Comparison of ENCODE assay signal across 25 cellular contexts in the genomic region with DNA sequence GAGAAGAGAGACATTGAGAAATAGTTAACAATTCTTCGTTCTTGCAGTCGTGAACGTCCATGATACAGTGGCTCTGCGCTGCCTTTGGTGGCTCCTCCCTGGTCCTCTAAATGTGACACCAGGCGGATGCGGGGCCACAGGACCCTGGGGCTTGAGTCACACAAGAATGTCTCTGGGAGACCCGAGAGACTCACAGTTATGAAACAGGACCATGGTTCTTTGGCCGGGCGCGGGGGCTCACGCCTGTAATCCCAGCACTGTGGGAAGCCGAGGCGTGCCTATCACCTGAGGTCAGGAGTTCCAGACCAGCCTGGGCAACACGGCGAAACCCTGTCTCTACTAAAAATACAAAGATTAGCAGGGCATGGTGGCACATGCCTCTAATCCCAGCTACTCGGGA. TPM values are rescaled to one million over a fixed set of nuclear protein-coding genes. Genes with fewer than 3 reads are reported as not detected.
DNase-seq lines count a peak whose midpoint lies in the region; ATAC-seq and TF ChIP-seq lines count a peak whose summit lies in the region.
"Had no signal": no experiment of that assay in that cellular context is flagged by ENCODE, and none has a peak within 500 bp of the region (broad histone marks: within the 10 kb centered on the region; RNA-seq: fewer than 3 reads in every experiment).

No MANE protein-coding gene starts in this region.

- no peak for TF ChIP-seq POLR2A in Peyer's patch (IDR thresholded peaks at IDR 0.05)
- no peak for TF ChIP-seq POLR2A in transverse colon (IDR thresholded peaks at IDR 0.05)

- H3K4me3 ChIP-seq in left ventricle myocardium inferior = no peak overlapping the region
- no peak overlapping the region for H3K4me3 ChIP-seq in Peyer's patch
- H3K4me3 ChIP-seq in transverse colon = no peak overlapping the region
- H3K4me3 ChIP-seq: heart right ventricle, SK-N-MC, tibial nerve had no signal

- H3K9me3 ChIP-seq in left ventricle myocardium inferior (replicated peaks) (no peaks in the 10 kb centered on the region), Peyer's patch (no peaks in the 10 kb centered on the region), transverse colon (no peaks in the 10 kb centered on the region)
- H3K9me3 ChIP-seq: heart right ventricle, tibial nerve had no signal

- in situ Hi-C loops in transverse colon (cut with MboI; ENCODE audit: low pct_ligation_motif_present in 1 of 4, low pct_unique_long_range_greater_than_20kb in 1 of 4, low sequenced_read_pairs in 3 of 4) = no loop called here

- intact Hi-C loops in left ventricle myocardium inferior (cut with micrococcal nuclease) (no loop called here), left cardiac atrium (cut with DNase I) (no loop called here), transverse colon (cut with DNase I; ENCODE audit: low total_unique reads) (no loop called here)

- no peak overlapping the region for H3K27ac ChIP-seq in left ventricle myocardium inferior (replicated peaks)
- H3K27ac ChIP-seq in Peyer's patch = no peak overlapping the region
- no peak overlapping the region for H3K27ac ChIP-seq in transverse colon
- H3K27ac ChIP-seq: brain microvascular endothelial cell, dorsolateral prefrontal cortex, heart right ventricle, RWPE1, SK-N-MC, tibial nerve had no signal

- no peaks in the 10 kb centered on the region for H3K36me3 ChIP-seq in left ventricle myocardium inferior
- no peaks in the 10 kb centered on the region for H3K36me3 ChIP-seq in Peyer's patch
- H3K36me3 ChIP-seq in transverse colon = no peaks in the 10 kb centered on the region
- H3K36me3 ChIP-seq: brain microvascular endothelial cell, heart right ventricle, tibial nerve had no signal

- H3K27me3 ChIP-seq in left ventricle myocardium inferior (ENCODE audit: low read depth) (peaks cover 16% of the 10 kb centered on the region), Peyer's patch (no peaks in the 10 kb centered on the region), transverse colon (peaks cover 31% of the 10 kb centered on the region)

- TF ChIP-seq EP300 in transverse colon (IDR thresholded peaks at IDR 0.05; ENCODE audit: low read depth) = no peak

- ATAC-seq in left cardiac atrium (no peak), HG03520 (IDR thresholded peaks at IDR 0.05; ENCODE audit: unreplicated experiment) (no peak)
- ATAC-seq: activated naive CD4-positive, alpha-beta T cell treated with anti-CD3 and anti-CD28 coated beads, Interleukin-2, amount 50 U/mL, for 72 hours; heart right ventricle; T-helper 17 cell had no signal

- DNase-seq in left ventricle myocardium inferior (peak; percentile 9), left cardiac atrium (no peak), Peyer's patch (peak in 2 of 3 donors; percentile 34 to 40), mesenteric fat pad (ENCODE audit: low spot score) (peak; percentile 86), transverse colon (peak; percentile 3), NCI-H2081 (lab: John Stamatoyannopoulos, UW) (no peak), islet precursor cell (no peak)
- DNase-seq: activated CD4-positive, alpha-beta memory T cell treated with anti-CD3 and anti-CD28 coated beads, Interleukin-2, amount 10 ng/mL, durations not matched to agents 7 days and 5 days; activated CD4-positive, alpha-beta T cell treated with anti-CD3 and anti-CD28 coated beads for 1 hour; amygdala; brain microvascular endothelial cell; DMS 273 treated with DMSO at 0.1 percent for 48 hours; foreskin melanocyte; NCI-H1417 treated with DMSO at 0.1 percent for 48 hours; NCI-H2029 treated with DMSO at 0.1 percent for 48 hours; NCI-H446 treated with DMSO at 0.1 percent for 48 hours; stimulated activated CD4-positive, alpha-beta T cell treated with anti-CD3 and anti-CD28 coated beads, Interleukin-4, amount 100 ng/mL, for 24 hours; T-helper 17 cell had no signal

- WGBS in transverse colon (ENCODE audit: low coverage in 1 of 2), 2 donors = 56 to 77% methylated on average over 4 to 16 of the region's 16 CpGs

- TF ChIP-seq CTCF in left ventricle myocardium inferior (IDR thresholded peaks at IDR 0.05; ENCODE audit: borderline replicate concordance) = no peak
- no peak for TF ChIP-seq CTCF in Peyer's patch (IDR thresholded peaks at IDR 0.05)
- no peak for TF ChIP-seq CTCF in transverse colon (IDR thresholded peaks at IDR 0.05)

- H3K4me1 ChIP-seq in left ventricle myocardium inferior (peaks cover 10% of the 10 kb centered on the region), Peyer's patch (no peaks in the 10 kb centered on the region), transverse colon (peaks cover 0 to 8% (median 2%) of the 10 kb centered on the region in 4 donors)

RNA-seq across cellular contexts. Expression of a gene that starts 0.8 kb away (rescaled TPM):
- total RNA-seq in left ventricle myocardium inferior = 18.7 TPM
- total RNA-seq in left cardiac atrium = 10 to 100 TPM; 31.1 to 36.7 TPM
- total RNA-seq in Peyer's patch = 10 to 100 TPM in 3 of 4 donors, 1 to 10 TPM in 1; 7.7 to 82.5 (median 29.6) TPM
- 11.0 TPM for total RNA-seq in mesenteric fat pad
- total RNA-seq in transverse colon = 10 to 100 TPM in 2 of 4 donors, 1 to 10 TPM in 2; 1.2 to 15.0 (median 10.6) TPM

RNA-seq across cellular contexts. Expression of a gene that starts 41.0 kb away (rescaled TPM):
- 23.6 TPM for total RNA-seq in left ventricle myocardium inferior
- total RNA-seq in left cardiac atrium = 10 to 100 TPM; 26.8 to 39.3 TPM
- total RNA-seq in Peyer's patch = 10 to 100 TPM; 36.4 to 90.8 (median 65.4) TPM
- total RNA-seq in mesenteric fat pad = 38.2 TPM
- 10 to 100 TPM; 29.6 to 91.3 (median 37.9) TPM for total RNA-seq in transverse colon

RNA-seq across cellular contexts. Expression of a gene that starts 41.1 kb away (rescaled TPM):
- total RNA-seq in left ventricle myocardium inferior (0.44 TPM), left cardiac atrium (1 to 10 TPM in 1 of 2 donors, under 1 TPM in 1; 0.88 to 1.1 TPM), Peyer's patch (1 to 10 TPM; 1.2 to 8.3 (median 3.5) TPM), mesenteric fat pad (1.2 TPM), transverse colon (1 to 10 TPM in 2 of 4 donors, under 1 TPM in 1, not detected in 1; 0.41 to 4.1 (median 2.2) TPM)

Comparison
In these comparisons a context has a peak if more than half of its experiments do, and no peak if none do; other contexts are left out.
1. DNase-seq: peak in left ventricle myocardium inferior (single experiment), Peyer's patch (2 of 3), mesenteric fat pad (single experiment) and transverse colon (single experiment); none in left cardiac atrium (single experiment), NCI-H2081 (0 of 2) and islet precursor cell (single experiment).